ENCODE assay signal across 8 cellular contexts in the genomic region with DNA sequence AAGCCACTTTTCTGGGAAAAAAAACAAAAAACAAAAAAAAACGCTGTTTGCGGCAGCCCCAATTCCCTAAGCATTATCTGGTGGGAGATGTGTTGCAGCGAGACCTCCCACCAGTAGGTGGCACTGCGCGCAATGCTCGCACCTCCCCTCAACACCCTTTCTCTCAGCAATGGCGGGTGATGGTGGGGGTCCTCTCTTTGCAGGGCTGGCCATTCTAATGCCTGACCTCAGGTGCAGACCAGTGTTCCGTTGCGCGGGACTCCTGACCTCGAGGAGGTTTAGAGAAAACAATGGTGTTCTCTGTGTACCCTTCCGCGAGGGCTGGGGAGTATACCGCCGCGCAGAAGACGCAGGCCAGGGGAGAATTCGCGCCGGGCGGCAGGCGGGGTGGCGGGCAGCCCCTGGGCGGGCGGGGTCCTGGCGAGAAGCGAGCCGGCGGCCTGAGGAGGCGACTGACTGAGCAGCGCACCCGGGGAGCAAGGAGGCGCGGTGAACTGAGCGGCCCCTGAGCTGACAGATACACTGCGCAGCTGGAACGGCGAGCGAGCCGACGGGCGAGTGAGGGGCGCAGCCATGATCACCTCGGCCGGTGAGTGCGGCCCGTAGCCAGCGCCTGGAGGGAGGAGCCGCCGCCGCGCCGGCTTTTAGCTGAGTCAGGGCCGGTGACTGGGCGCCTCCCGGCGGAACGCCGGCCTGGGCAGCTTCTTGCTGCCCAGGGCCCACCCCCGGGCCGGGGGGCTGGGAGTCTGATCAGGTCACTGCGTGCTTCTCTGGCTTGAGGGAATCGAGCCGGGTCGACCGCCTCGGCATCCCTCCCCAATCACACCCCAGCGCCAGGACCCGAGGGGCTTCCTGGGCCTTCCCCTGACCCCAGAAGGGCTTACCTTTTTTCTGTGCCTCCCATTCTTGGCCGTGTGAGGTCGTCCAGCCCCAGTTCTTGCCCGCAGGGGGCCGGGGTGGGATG. TPM values are rescaled to one million over a fixed set of nuclear protein-coding genes. Genes with fewer than 3 reads are reported as not detected.
A peak's percentile ranks its signal among the peaks of the same experiment; 100 is the strongest.
DNase-seq lines count a peak whose midpoint lies in the region; ATAC-seq and TF ChIP-seq lines count a peak whose summit lies in the region.

Gene PSMD1, plus strand, starts transcription at position 415 of the 964 bp plus-strand sequence. Its CDS starts 159 bp downstream, at position 574.

- H3K27ac Mint-ChIP-seq in chondrocyte (ENCODE audit: unreplicated experiment) = peak within 1 kb of the TSS; percentile 100

- TF ChIP-seq POLR2A in GM19099 (IDR thresholded peaks at IDR 0.05; ENCODE audit: extremely low read depth, insufficient read length, low read depth) = peak; percentile 79

- TF ChIP-seq CTCF in BE2C (IDR thresholded peaks at IDR 0.05; ENCODE audit: low read depth, low read length) (peak; percentile 96), chondrocyte (IDR thresholded peaks at IDR 0.05) (peak; percentile 90), kidney epithelial cell (IDR thresholded peaks at IDR 0.05; ENCODE audit: insufficient read depth, low read length, poor library complexity, severe bottlenecking) (peak; percentile 97)

- DNase-seq in BE2C = peak; percentile 91
- peak; percentile 98 for DNase-seq in NCI-H510A treated with DMSO at 0.1 percent for 48 hours (lab: John Stamatoyannopoulos, UW)
- peak; percentile 91 to 92 for DNase-seq in activated CD4-positive, alpha-beta T cell treated with anti-CD3 and anti-CD28 coated beads for 24 hours (ENCODE audit: low read depth in 2 of 2)
- DNase-seq in chondrocyte (ENCODE audit: low spot score) = no peak
- peak; percentile 59 for DNase-seq in kidney epithelial cell (ENCODE audit: low read depth)
- peak; percentile 88 to 89 for DNase-seq in stimulated activated CD4-positive, alpha-beta T cell treated with anti-CD3 and anti-CD28 coated beads, Interleukin-15, amount 100 ng/mL, for 48 hours (ENCODE audit: low read depth in 2 of 2)

- ATAC-seq in HG03432 (IDR thresholded peaks at IDR 0.05; ENCODE audit: unreplicated experiment) = peak; percentile 82

- no peaks in the 10 kb centered on the region for H3K27me3 ChIP-seq in BE2C
- H3K27me3 ChIP-seq in kidney epithelial cell (ENCODE audit: control insufficient read depth, insufficient read depth, low read length) = no peaks in the 10 kb centered on the region

- H3K4me3 Mint-ChIP-seq in chondrocyte (ENCODE audit: unreplicated experiment) = peak within 1 kb of the TSS; percentile 86

- peak within 1 kb of the TSS; percentile 99 for H3K4me3 ChIP-seq in BE2C (ENCODE audit: low read depth, low read length)
- H3K4me3 ChIP-seq in kidney epithelial cell (ENCODE audit: low read depth, low read length) = peak within 1 kb of the TSS; percentile 92

- H3K9me3 Mint-ChIP-seq in chondrocyte (ENCODE audit: low read depth) = no peaks in the 10 kb centered on the region

- peaks cover 3% of the 10 kb centered on the region for H3K36me3 Mint-ChIP-seq in chondrocyte (ENCODE audit: low read depth)

- peaks cover 10% of the 10 kb centered on the region for H3K36me3 ChIP-seq in BE2C
- H3K36me3 ChIP-seq in kidney epithelial cell (ENCODE audit: control insufficient read depth, insufficient read depth, low read length) = no peaks in the 10 kb centered on the region

- no peaks in the 10 kb centered on the region for H3K9me3 ChIP-seq in BE2C

- H3K27me3 Mint-ChIP-seq in chondrocyte (ENCODE audit: low read depth) = no peaks in the 10 kb centered on the region

- H3K4me1 Mint-ChIP-seq in chondrocyte (ENCODE audit: low read depth) = peaks cover 43% of the 10 kb centered on the region

- peaks cover 4% of the 10 kb centered on the region for H3K4me1 ChIP-seq in BE2C

RNA-seq across cellular contexts. Expression of gene PSMD1, which starts in this region (rescaled TPM):
- polyA plus RNA-seq in BE2C (2012; ENCODE audit: insufficient read depth, insufficient read length, low read depth) = 77.9 TPM
- total RNA-seq in chondrocyte (105 to 142 TPM (median 108 TPM) in 3 replicates), kidney epithelial cell (73.1 and 77.2 TPM in 2 replicates)
